Comparison of ENCODE assay signal across 1 cellular context in genomic region chr13:113665582-113666323, GRCh38.
TF ChIP-seq lines count a peak whose summit lies in the region.

No MANE protein-coding gene starts in this region.

TF ChIP-seq in HepG2, 621 proteins besides CTCF, POLR2A, EP300 and RAD21:
- TF ChIP-seq ZEB1 (IDR thresholded peaks at IDR 0.05; ENCODE audit: insufficient replicate concordance, low read depth) (peak; percentile 76), AGO1 (IDR thresholded peaks at IDR 0.05; ENCODE audit: low read depth, low read length, poor library complexity, severe bottlenecking) (no peak), MTA1 (CRISPR knock-in tag; IDR thresholded peaks at IDR 0.05; ENCODE audit: borderline replicate concordance) (0 out of 2 replicates have a peak, but pooled peaks have one; percentile 43)
